ENCODE assay signal across 11 cellular contexts in genomic region chr15:63712828-63713520, GRCh38.
DNase-seq lines count a peak whose midpoint lies in the region; ATAC-seq lines count a peak whose summit lies in the region.
"Had no signal": no experiment of that assay in that cellular context is flagged by ENCODE, and none has a peak within 500 bp of the region (broad histone marks: within the 10 kb centered on the region; RNA-seq: fewer than 3 reads in every experiment).

No MANE protein-coding gene starts in this region.

- H3K4me1 Mint-ChIP-seq in CD8-positive, alpha-beta memory T cell: peaks cover 17 to 27% (median 23%) of the 10 kb centered on the region in 3 donors
- H3K4me1 Mint-ChIP-seq in T-helper 17 cell: peaks cover 19% of the 10 kb centered on the region

- CTCF ChIA-PET in CD8-positive, alpha-beta memory T cell (lab: Charles Lee): no interaction called here

- DNase-seq in CD8-positive, alpha-beta memory T cell: no peak
- DNase-seq in T-helper 17 cell (no peak), islet precursor cell (no peak), LoVo (ENCODE audit: low spot score) (no peak), amniotic stem cell (lab: John Stamatoyannopoulos, UW) (no peak), DMS53 treated with DMSO at 0.1 percent for 48 hours (lab: John Stamatoyannopoulos, UW; ENCODE audit: unreplicated experiment) (no peak)
- DNase-seq: activated CD4-positive, alpha-beta T cell treated with anti-CD3 and anti-CD28 coated beads, Interleukin-2, amount 50 U/mL, for 1 hour; anterior cingulate cortex; SIG-M5 had no signal

- H3K27me3 Mint-ChIP-seq in CD8-positive, alpha-beta memory T cell: no peaks in the 10 kb centered on the region
- H3K27me3 Mint-ChIP-seq in T-helper 17 cell: no peaks in the 10 kb centered on the region

- H3K27ac Mint-ChIP-seq in CD8-positive, alpha-beta memory T cell: peak overlapping the region in 7 of 8 donors; percentile 1 to 81 (median 64)
- no peak overlapping the region for H3K27ac Mint-ChIP-seq in T-helper 17 cell

- H3K9me3 Mint-ChIP-seq in CD8-positive, alpha-beta memory T cell: no peaks in the 10 kb centered on the region

- H3K27ac ChIP-seq in CD8-positive, alpha-beta memory T cell (ENCODE audit: low read depth, low read length): no peak overlapping the region

- H3K4me3 ChIP-seq in CD8-positive, alpha-beta memory T cell (ENCODE audit: low read length): no peak overlapping the region

- H3K4me1 ChIP-seq in CD8-positive, alpha-beta memory T cell (ENCODE audit: insufficient read depth, low read length): peaks cover 24% of the 10 kb centered on the region

- H3K36me3 ChIP-seq in CD8-positive, alpha-beta memory T cell (ENCODE audit: insufficient read depth, low read length): peaks cover 25% of the 10 kb centered on the region

- no peaks in the 10 kb centered on the region for H3K27me3 ChIP-seq in CD8-positive, alpha-beta memory T cell (ENCODE audit: insufficient read depth, low read length, poor library complexity, severe bottlenecking)

- H3K4me3 Mint-ChIP-seq in CD8-positive, alpha-beta memory T cell: no peak overlapping the region
- peak overlapping the region; percentile 5 for H3K4me3 Mint-ChIP-seq in T-helper 17 cell

- ATAC-seq in GM18870 (IDR thresholded peaks at IDR 0.05; ENCODE audit: unreplicated experiment): peak; percentile 52
- peak; percentile 86 for ATAC-seq in HG02938 (IDR thresholded peaks at IDR 0.05; ENCODE audit: unreplicated experiment)
- peak; percentile 22 for ATAC-seq in T-helper 17 cell

- H3K36me3 Mint-ChIP-seq in CD8-positive, alpha-beta memory T cell: peaks cover 0 to 48% (median 18%) of the 10 kb centered on the region in 3 donors
- peaks cover 7% of the 10 kb centered on the region for H3K36me3 Mint-ChIP-seq in T-helper 17 cell (ENCODE audit: low read depth)

- no peaks in the 10 kb centered on the region for H3K9me3 ChIP-seq in CD8-positive, alpha-beta memory T cell (ENCODE audit: low read length)
- H3K9me3 ChIP-seq in T-helper 17 cell (ENCODE audit: control insufficient read depth, low read length, poor library complexity, severe bottlenecking): no peaks in the 10 kb centered on the region

- POLR2A ChIA-PET in CD8-positive, alpha-beta memory T cell (lab: Charles Lee): no interaction called here

Comparison
In these comparisons a context has a peak if more than half of its experiments do, and no peak if none do; other contexts are left out.
1. ATAC-seq: peak in every context shown above with its lines; median percentile 86 in HG02938; 52 in GM18870; 22 in T-helper 17 cell.